7 cellular contexts compared by ENCODE assay signal in the genomic region with DNA sequence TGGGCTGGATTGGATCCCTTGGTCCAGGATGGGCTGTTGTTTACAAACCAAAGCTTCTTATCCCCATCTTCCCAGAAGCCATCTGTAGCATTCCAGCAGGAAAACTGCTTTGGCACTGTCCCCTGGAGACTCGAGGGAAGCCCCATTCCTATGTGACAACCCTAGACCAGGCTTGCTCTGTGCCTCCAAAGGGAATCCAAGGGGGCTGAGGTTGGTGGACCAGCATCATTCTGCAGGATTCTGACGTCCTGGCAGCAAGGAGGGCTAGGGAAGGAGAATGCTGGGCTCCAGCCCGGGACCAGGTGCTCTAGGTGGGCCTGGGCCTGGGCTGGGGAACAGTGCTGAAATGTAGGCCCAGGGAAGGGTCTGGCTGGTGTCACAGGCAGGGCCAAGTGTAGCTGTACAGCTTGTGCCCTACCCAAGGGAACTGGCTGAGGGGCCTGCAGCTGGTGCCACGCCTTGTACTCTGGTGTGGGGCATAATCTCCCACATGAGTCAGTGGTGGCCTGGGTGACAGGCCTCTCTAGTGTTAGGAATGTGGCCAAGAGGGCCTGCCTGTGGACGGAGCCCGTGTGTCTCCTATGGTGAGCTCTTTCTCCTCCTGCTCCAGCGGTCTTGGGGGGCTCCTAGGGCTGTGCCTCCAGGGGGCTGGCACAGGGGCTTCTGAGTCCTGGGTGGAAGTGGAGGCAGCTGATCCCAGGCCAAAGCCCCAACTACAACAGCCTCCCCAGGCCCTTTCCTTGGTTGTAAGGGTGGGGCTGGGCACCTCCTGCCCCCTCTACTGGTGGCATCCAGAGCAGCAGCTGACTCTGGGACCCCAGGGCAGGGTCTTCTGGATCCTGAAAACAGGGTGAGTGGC. TPM values are rescaled to one million over a fixed set of nuclear protein-coding genes. Genes with fewer than 3 reads are reported as not detected.
A peak's percentile ranks its signal among the peaks of the same experiment; 100 is the strongest.
DNase-seq lines count a peak whose midpoint lies in the region; FAIRE-seq and TF ChIP-seq lines count a peak whose summit lies in the region.

No MANE protein-coding gene starts in this region.

- intact Hi-C loops in left ventricle myocardium inferior (cut with micrococcal nuclease), result no loop called here

- FAIRE-seq in H54 (lab: Jason Lieb, UNC), result no peak

- 83% methylated on average over 3 of the region's 7 CpGs for WGBS in suprapubic skin

- H3K9me3 ChIP-seq in left ventricle myocardium inferior (replicated peaks) (no peaks in the 10 kb centered on the region), suprapubic skin (no peaks in the 10 kb centered on the region)

- H3K4me1 ChIP-seq in left ventricle myocardium inferior (peaks cover 63% of the 10 kb centered on the region), suprapubic skin (peaks cover 30% of the 10 kb centered on the region)

- H3K27me3 ChIP-seq in left ventricle myocardium inferior (ENCODE audit: low read depth) (no peaks in the 10 kb centered on the region), suprapubic skin (no peaks in the 10 kb centered on the region)

- no peaks in the 10 kb centered on the region for H3K36me3 ChIP-seq in left ventricle myocardium inferior
- H3K36me3 ChIP-seq in suprapubic skin, result no peaks in the 10 kb centered on the region

- H3K27ac ChIP-seq in left ventricle myocardium inferior (replicated peaks) (peak overlapping the region; percentile 89), suprapubic skin (peak overlapping the region; percentile 11)

- 0 out of 2 replicates have a peak, but pooled peaks have one; percentile 31 for TF ChIP-seq POLR2A in H54 (IDR thresholded peaks at IDR 0.05; ENCODE audit: low read depth, low read length)
- TF ChIP-seq POLR2A in suprapubic skin (IDR thresholded peaks at IDR 0.05), result no peak

- DNase-seq in H54 (ENCODE audit: insufficient read length, low spot score) (peak; percentile 78), SW480 (ENCODE audit: low spot score) (peak; percentile 78), left ventricle myocardium inferior (peak; percentile 65), suprapubic skin (ENCODE audit: low spot score in 2 of 2) (no peak), SKM-1 (lab: John Stamatoyannopoulos, UW; ENCODE audit: unreplicated experiment) (no peak), RKO (ENCODE audit: low spot score) (no peak), NCI-H2171 (lab: John Stamatoyannopoulos, UW) (no peak)

- TF ChIP-seq CTCF in left ventricle myocardium inferior (IDR thresholded peaks at IDR 0.05; ENCODE audit: borderline replicate concordance) (peak; percentile 66), suprapubic skin (IDR thresholded peaks at IDR 0.05) (peak in 1 of 2 donors; percentile 26)

- TF ChIP-seq EP300 in suprapubic skin (IDR thresholded peaks at IDR 0.05), result no peak

- H3K4me3 ChIP-seq in left ventricle myocardium inferior, result no peak overlapping the region
- H3K4me3 ChIP-seq in suprapubic skin, result no peak overlapping the region

RNA-seq across cellular contexts. Expression of a gene that starts 25.2 kb away (rescaled TPM):
- 95.1 TPM for total RNA-seq in left ventricle myocardium inferior
- total RNA-seq in suprapubic skin, result 100 to 1,000 TPM in 2 of 4 donors, 10 to 100 TPM in 2; 73.1 to 113 (median 96.1) TPM

RNA-seq across cellular contexts. Expression of a gene that starts 44.8 kb away (rescaled TPM):
- total RNA-seq in left ventricle myocardium inferior (13.4 TPM), suprapubic skin (1 to 10 TPM; 3.4 to 6.0 (median 3.8) TPM)

RNA-seq across cellular contexts. Expression of a gene that starts 45.0 kb away (rescaled TPM):
- total RNA-seq in left ventricle myocardium inferior, result 1.6 TPM
- total RNA-seq in suprapubic skin, result 1 to 10 TPM; 1.9 to 5.6 (median 3.1) TPM

Comparison
In these comparisons a context has a peak if more than half of its experiments do, and no peak if none do; other contexts are left out.
1. DNase-seq: peak in H54 (single experiment), SW480 (single experiment) and left ventricle myocardium inferior (single experiment); none in suprapubic skin (0 of 2), SKM-1 (single experiment), RKO (single experiment) and NCI-H2171 (single experiment).